ENCODE assay signal across 15 cellular contexts in the genomic region with DNA sequence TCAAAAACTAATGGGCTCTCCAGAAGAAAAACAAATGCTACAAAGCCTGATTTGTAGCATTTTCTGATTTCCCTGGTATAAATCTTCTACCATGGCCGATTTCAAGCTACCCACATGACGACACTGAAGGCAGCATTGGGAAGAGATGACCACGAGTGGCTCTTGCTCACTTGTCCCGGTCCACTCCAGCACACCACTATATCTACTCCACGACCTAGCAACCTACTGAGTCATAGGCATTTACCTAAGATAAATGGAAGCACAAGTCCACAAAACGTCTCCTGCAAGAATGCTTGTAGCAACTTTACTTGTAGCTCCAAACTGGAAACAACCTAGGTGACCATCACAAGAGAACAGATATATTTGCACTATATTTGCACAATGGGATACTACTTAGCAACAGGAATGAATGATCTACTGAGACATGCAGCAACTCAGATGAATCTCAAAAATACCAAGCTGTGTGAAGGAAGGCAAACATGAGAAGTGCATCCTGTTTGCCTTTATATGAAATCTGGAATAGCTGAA.
"Had no signal": no experiment of that assay in that cellular context is flagged by ENCODE, and none has a peak within 500 bp of the region (broad histone marks: within the 10 kb centered on the region; RNA-seq: fewer than 3 reads in every experiment).

No MANE protein-coding gene starts in this region.

- H3K4me3 Mint-ChIP-seq: activated naive CD4-positive, alpha-beta T cell treated with anti-CD3 and anti-CD28 coated beads for 36 hours; activated T-helper 17 cell treated with anti-CD3 and anti-CD28 coated beads, Interleukin-2, amount 50 U/mL, for 72 hours; neural progenitor cell; stimulated activated naive B cell treated with anti-CD40 and anti-IgM and Interleukin-4, amounts not matched to agents 10 μg/mL and 1 μg/mL and 100 μg/mL, for 72 hours had no signal

- H3K36me3 ChIP-seq: gastroesophageal sphincter, heart right ventricle, neural progenitor cell, ovary, tibial artery had no signal

- H3K9me3 Mint-ChIP-seq: activated naive CD4-positive, alpha-beta T cell treated with anti-CD3 and anti-CD28 coated beads for 36 hours; activated T-helper 17 cell treated with anti-CD3 and anti-CD28 coated beads, Interleukin-2, amount 50 U/mL, for 72 hours; stimulated activated naive B cell treated with anti-CD40 and anti-IgM and Interleukin-4, amounts not matched to agents 10 μg/mL and 1 μg/mL and 100 μg/mL, for 72 hours had no signal

- H3K9me3 ChIP-seq: gastroesophageal sphincter, heart right ventricle, ovary, tibial artery had no signal

- DNase-seq: activated CD4-positive, alpha-beta T cell treated with anti-CD3 and anti-CD28 coated beads, Interleukin-2, amount 50 U/mL, for 4 hours; activated CD4-positive, CD25-positive, alpha-beta regulatory T cell treated with anti-CD3 and anti-CD28 coated beads, Interleukin-2, amount 50 U/mL, for 72 hours; activated naive CD4-positive, alpha-beta T cell treated with anti-CD3 and anti-CD28 coated beads for 36 hours; activated T-cell treated with anti-CD3 and anti-CD28 coated beads for 4 hours; heart right ventricle; left colon; midbrain; ovary; stimulated activated CD4-positive, alpha-beta T cell treated with anti-CD3 and anti-CD28 coated beads, Interleukin-2, amount 100 ng/mL, for 48 hours; stimulated activated naive B cell treated with anti-CD40 and anti-IgM and Interleukin-4, amounts not matched to agents 10 μg/mL and 1 μg/mL and 100 μg/mL, for 72 hours; T1000; tibial artery had no signal

- H3K36me3 Mint-ChIP-seq: neural progenitor cell; stimulated activated naive B cell treated with anti-CD40 and anti-IgM and Interleukin-4, amounts not matched to agents 10 μg/mL and 1 μg/mL and 100 μg/mL, for 72 hours had no signal

- H3K4me3 ChIP-seq: gastroesophageal sphincter, heart right ventricle, neural progenitor cell, ovary, tibial artery had no signal

- H3K27ac Mint-ChIP-seq: activated naive CD4-positive, alpha-beta T cell treated with anti-CD3 and anti-CD28 coated beads for 36 hours; activated T-helper 17 cell treated with anti-CD3 and anti-CD28 coated beads, Interleukin-2, amount 50 U/mL, for 72 hours; neural progenitor cell had no signal

- H3K27me3 ChIP-seq: gastroesophageal sphincter, ovary had no signal
